Comparison of ENCODE assay signal across 1 cellular context in genomic region chr19:44304659-44305193, GRCh38.
TF ChIP-seq lines count a peak whose summit lies in the region.

ZNF235 (minus strand) TSS chr19:44305025; CDS start chr19:44303404, 1,621 bp downstream.

TF ChIP-seq in K562, 482 proteins besides CTCF, POLR2A, EP300 and RAD21 (continued from another document):
- TF ChIP-seq MGA (IDR thresholded peaks at IDR 0.05): peak; percentile 55
- no peak for TF ChIP-seq ZNF232 (CRISPR knock-in tag; IDR thresholded peaks at IDR 0.05)
- TF ChIP-seq SRF (CRISPR knock-in tag; IDR thresholded peaks at IDR 0.05): peak in 1 of 2 experiments; percentile 91; a peak in 1 of 4 replicates
- TF ChIP-seq NR1H2 (CRISPR knock-in tag; IDR thresholded peaks at IDR 0.05): no peak
- TF ChIP-seq CHD1 (IDR thresholded peaks at IDR 0.05; ENCODE audit: low read length): no peak
- TF ChIP-seq ZNF143 (CRISPR knock-in tag; IDR thresholded peaks at IDR 0.05): peak; percentile 88
- TF ChIP-seq GATAD2B (IDR thresholded peaks at IDR 0.05; ENCODE audit: borderline replicate concordance): no peak
- TF ChIP-seq SUPT5H (IDR thresholded peaks at IDR 0.05): peak; percentile 53; the same call in 1 of the 2 replicates
- TF ChIP-seq MTA2 (IDR thresholded peaks at IDR 0.05; ENCODE audit: low read depth): no peak
- TF ChIP-seq SMAD2 (IDR thresholded peaks at IDR 0.05; ENCODE audit: low read depth, low read length): no peak
- no peak for TF ChIP-seq ZNF589 (CRISPR knock-in tag; IDR thresholded peaks at IDR 0.05; ENCODE audit: low read depth)
- TF ChIP-seq TOE1 (IDR thresholded peaks at IDR 0.05; ENCODE audit: borderline replicate concordance): no peak
- no peak for TF ChIP-seq TOE1 (CRISPR knock-in tag; IDR thresholded peaks at IDR 0.05; ENCODE audit: borderline replicate concordance, low read depth)
- no peak for TF ChIP-seq CBX5 (IDR thresholded peaks at IDR 0.05; ENCODE audit: borderline replicate concordance, low read depth)
- peak in 1 of 2 experiments; percentile 59; a peak in 1 of 4 replicates for TF ChIP-seq HDAC1 (IDR thresholded peaks at IDR 0.05)
- no peak for TF ChIP-seq RBM34 (IDR thresholded peaks at IDR 0.05; ENCODE audit: borderline replicate concordance, insufficient read depth, low read length)
- no peak for TF ChIP-seq PRMT5 (CRISPR knock-in tag; IDR thresholded peaks at IDR 0.05)
- TF ChIP-seq ZNF311 (CRISPR knock-in tag; IDR thresholded peaks at IDR 0.05): no peak
- peak; percentile 41 to 85; a peak in 2 of 4 replicates for TF ChIP-seq SIN3A (IDR thresholded peaks at IDR 0.05; ENCODE audit: borderline replicate concordance in 2 of 2, control insufficient read depth in 1 of 2, low read depth in 2 of 2, low read length in 2 of 2)
- no peak for TF ChIP-seq SMARCB1 (IDR thresholded peaks at IDR 0.05; ENCODE audit: insufficient read length, low read depth)
- TF ChIP-seq VEZF1 (CRISPR knock-in tag; IDR thresholded peaks at IDR 0.05): peak; percentile 47
- peak; percentile 81 for TF ChIP-seq RBFOX2 (IDR thresholded peaks at IDR 0.05; ENCODE audit: low read depth, low read length)
- no peak for TF ChIP-seq TCF15 (CRISPR knock-in tag; IDR thresholded peaks at IDR 0.05)
- TF ChIP-seq ZNF140 (CRISPR knock-in tag; IDR thresholded peaks at IDR 0.05): no peak
- TF ChIP-seq ELF1 (tag; IDR thresholded peaks at IDR 0.05): peak; percentile 95
- TF ChIP-seq RB1 (IDR thresholded peaks at IDR 0.05; ENCODE audit: low read depth): no peak; the same call in 1 of the 2 replicates
- TF ChIP-seq CREB5 (CRISPR knock-in tag; IDR thresholded peaks at IDR 0.05): no peak
TF ChIP-seq in K562: peak in this region for 84.
